1 cellular context compared by ENCODE assay signal in the genomic region with DNA sequence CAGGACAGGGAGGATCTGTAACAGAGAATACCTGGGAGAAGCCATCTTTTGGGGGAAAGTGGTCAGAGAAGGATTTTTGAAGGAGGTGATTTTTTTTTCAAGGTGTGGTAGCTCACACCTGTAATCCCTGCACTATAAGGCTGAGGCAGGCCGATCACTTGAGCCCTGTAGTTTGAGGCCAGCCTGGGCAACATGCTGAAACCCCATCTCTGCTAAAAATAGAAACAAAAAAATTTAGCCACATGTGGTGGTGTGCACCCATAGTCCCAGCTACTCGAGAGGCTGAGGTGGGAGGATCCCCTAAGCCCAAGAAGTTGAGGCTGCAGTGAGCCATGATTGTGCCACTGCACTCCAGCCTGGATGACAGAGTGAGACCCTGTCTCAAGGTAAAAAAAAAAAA.
TF ChIP-seq lines count a peak whose summit lies in the region.

No MANE protein-coding gene starts in this region.

TF ChIP-seq in GM12878, 131 proteins besides CTCF, POLR2A, EP300 and RAD21 (continued from another document):
- TF ChIP-seq IRF4 (IDR thresholded peaks at IDR 0.05; ENCODE audit: low read depth, low read length) (no peak), BHLHE40 (IDR thresholded peaks at IDR 0.05; ENCODE audit: borderline replicate concordance in 1 of 2, low read depth in 2 of 2, low read length in 1 of 2) (no peak), JUNB (IDR thresholded peaks at IDR 0.05) (no peak), SMAD5 (IDR thresholded peaks at IDR 0.05; ENCODE audit: low read depth) (no peak), HDAC6 (IDR thresholded peaks at IDR 0.05; ENCODE audit: unreplicated experiment) (no peak), RAD51 (IDR thresholded peaks at IDR 0.05) (no peak), ZZZ3 (IDR thresholded peaks at IDR 0.05; ENCODE audit: control insufficient read depth, insufficient read length, low read depth) (no peak)
- TF ChIP-seq, protein P1, sequence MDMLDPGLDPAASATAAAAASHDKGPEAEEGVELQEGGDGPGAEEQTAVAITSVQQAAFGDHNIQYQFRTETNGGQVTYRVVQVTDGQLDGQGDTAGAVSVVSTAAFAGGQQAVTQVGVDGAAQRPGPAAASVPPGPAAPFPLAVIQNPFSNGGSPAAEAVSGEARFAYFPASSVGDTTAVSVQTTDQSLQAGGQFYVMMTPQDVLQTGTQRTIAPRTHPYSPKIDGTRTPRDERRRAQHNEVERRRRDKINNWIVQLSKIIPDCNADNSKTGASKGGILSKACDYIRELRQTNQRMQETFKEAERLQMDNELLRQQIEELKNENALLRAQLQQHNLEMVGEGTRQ (IDR thresholded peaks at IDR 0.05; ENCODE audit: borderline replicate concordance, low read depth, low read length), result no peak
- TF ChIP-seq, protein P2, sequence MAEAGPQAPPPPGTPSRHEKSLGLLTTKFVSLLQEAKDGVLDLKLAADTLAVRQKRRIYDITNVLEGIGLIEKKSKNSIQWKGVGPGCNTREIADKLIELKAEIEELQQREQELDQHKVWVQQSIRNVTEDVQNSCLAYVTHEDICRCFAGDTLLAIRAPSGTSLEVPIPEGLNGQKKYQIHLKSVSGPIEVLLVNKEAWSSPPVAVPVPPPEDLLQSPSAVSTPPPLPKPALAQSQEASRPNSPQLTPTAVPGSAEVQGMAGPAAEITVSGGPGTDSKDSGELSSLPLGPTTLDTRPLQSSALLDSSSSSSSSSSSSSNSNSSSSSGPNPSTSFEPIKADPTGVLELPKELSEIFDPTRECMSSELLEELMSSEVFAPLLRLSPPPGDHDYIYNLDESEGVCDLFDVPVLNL (IDR thresholded peaks at IDR 0.05; ENCODE audit: low read depth, low read length), result no peak
- TF ChIP-seq, protein P3, sequence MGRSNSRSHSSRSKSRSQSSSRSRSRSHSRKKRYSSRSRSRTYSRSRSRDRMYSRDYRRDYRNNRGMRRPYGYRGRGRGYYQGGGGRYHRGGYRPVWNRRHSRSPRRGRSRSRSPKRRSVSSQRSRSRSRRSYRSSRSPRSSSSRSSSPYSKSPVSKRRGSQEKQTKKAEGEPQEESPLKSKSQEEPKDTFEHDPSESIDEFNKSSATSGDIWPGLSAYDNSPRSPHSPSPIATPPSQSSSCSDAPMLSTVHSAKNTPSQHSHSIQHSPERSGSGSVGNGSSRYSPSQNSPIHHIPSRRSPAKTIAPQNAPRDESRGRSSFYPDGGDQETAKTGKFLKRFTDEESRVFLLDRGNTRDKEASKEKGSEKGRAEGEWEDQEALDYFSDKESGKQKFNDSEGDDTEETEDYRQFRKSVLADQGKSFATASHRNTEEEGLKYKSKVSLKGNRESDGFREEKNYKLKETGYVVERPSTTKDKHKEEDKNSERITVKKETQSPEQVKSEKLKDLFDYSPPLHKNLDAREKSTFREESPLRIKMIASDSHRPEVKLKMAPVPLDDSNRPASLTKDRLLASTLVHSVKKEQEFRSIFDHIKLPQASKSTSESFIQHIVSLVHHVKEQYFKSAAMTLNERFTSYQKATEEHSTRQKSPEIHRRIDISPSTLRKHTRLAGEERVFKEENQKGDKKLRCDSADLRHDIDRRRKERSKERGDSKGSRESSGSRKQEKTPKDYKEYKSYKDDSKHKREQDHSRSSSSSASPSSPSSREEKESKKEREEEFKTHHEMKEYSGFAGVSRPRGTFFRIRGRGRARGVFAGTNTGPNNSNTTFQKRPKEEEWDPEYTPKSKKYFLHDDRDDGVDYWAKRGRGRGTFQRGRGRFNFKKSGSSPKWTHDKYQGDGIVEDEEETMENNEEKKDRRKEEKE (IDR thresholded peaks at IDR 0.05), result no peak
